In genomic region chr5:150801117-150801927, GRCh38 we compare ENCODE assay signal across 8 cellular contexts. TPM values are rescaled to one million over a fixed set of nuclear protein-coding genes. Genes with fewer than 3 reads are reported as not detected.
DNase-seq lines count a peak whose midpoint lies in the region; ATAC-seq and TF ChIP-seq lines count a peak whose summit lies in the region.

No MANE protein-coding gene starts in this region.

- H3K36me3 ChIP-seq in right lobe of liver: no peaks in the 10 kb centered on the region
- H3K36me3 ChIP-seq in thoracic aorta: peaks cover 6% of the 10 kb centered on the region

- peak; percentile 50 for ATAC-seq in HG03039 (IDR thresholded peaks at IDR 0.05; ENCODE audit: unreplicated experiment)
- ATAC-seq in right lobe of liver: peak; percentile 89 to 97 (median 94)
- peak; percentile 72 for ATAC-seq in thoracic aorta (ENCODE audit: insufficient number of reproducible peaks, low FRiP score, low read depth)
- no peak for ATAC-seq in GM18861 (IDR thresholded peaks at IDR 0.05; ENCODE audit: unreplicated experiment)

- no peaks in the 10 kb centered on the region for H3K9me3 ChIP-seq in right lobe of liver
- no peaks in the 10 kb centered on the region for H3K9me3 ChIP-seq in thoracic aorta

- H3K4me1 ChIP-seq in right lobe of liver: no peaks in the 10 kb centered on the region
- peaks cover 0 to 8% of the 10 kb centered on the region in 2 donors for H3K4me1 ChIP-seq in thoracic aorta (ENCODE audit: control insufficient read depth in 1 of 2, low read depth in 2 of 2)

- DNase-seq in NCI-H510A treated with DMSO at 0.1 percent for 48 hours (lab: John Stamatoyannopoulos, UW) (peak; percentile 65), NCI-H510A (lab: John Stamatoyannopoulos, UW) (no peak), OCI-M2 (lab: John Stamatoyannopoulos, UW; ENCODE audit: unreplicated experiment) (peak; percentile 57), dermis microvascular lymphatic vessel endothelial cell (ENCODE audit: low read depth in 2 of 2) (peak; percentile 45 to 66), right lobe of liver (no peak), thoracic aorta (ENCODE audit: low spot score) (no peak)

- TF ChIP-seq CTCF in right lobe of liver (IDR thresholded peaks at IDR 0.05): peak; percentile 50 to 64 (median 62)
- TF ChIP-seq CTCF in thoracic aorta (IDR thresholded peaks at IDR 0.05): peak; percentile 35

- H3K4me3 ChIP-seq in right lobe of liver (peak overlapping the region in 1 of 3 donors; percentile 37), thoracic aorta (peak overlapping the region; percentile 69)

- TF ChIP-seq POLR2A in right lobe of liver (IDR thresholded peaks at IDR 0.05): no peak

- H3K27me3 ChIP-seq in right lobe of liver: no peaks in the 10 kb centered on the region
- H3K27me3 ChIP-seq in thoracic aorta (replicated peaks; ENCODE audit: insufficient read depth): no peaks in the 10 kb centered on the region

- WGBS in right lobe of liver (ENCODE audit: insufficient coverage, low coverage, low lambda C conversion rate, missing lambda C conversion rate): 14% methylated on average over 15 of the region's 15 CpGs

- H3K27ac ChIP-seq in right lobe of liver (peak overlapping the region in 1 of 3 donors; percentile 29), thoracic aorta (peak overlapping the region; percentile 62 to 71)

- intact Hi-C loops in right lobe of liver (cut with DNase I): no loop called here

RNA-seq across cellular contexts. Expression of gene SMIM3, which starts 22.8 kb away (rescaled TPM):
- total RNA-seq in dermis microvascular lymphatic vessel endothelial cell (4.4 and 4.8 TPM in 2 replicates), right lobe of liver (1 to 10 TPM; 1.3 to 8.7 (median 3.6) TPM), thoracic aorta (10 to 100 TPM; 28.4 to 46.4 TPM)

RNA-seq across cellular contexts. Expression of gene DCTN4, which starts 42.5 kb away (rescaled TPM):
- 23.9 and 29.7 TPM in 2 replicates for total RNA-seq in dermis microvascular lymphatic vessel endothelial cell
- 10 to 100 TPM; 25.2 to 30.5 (median 27.6) TPM for total RNA-seq in right lobe of liver
- total RNA-seq in thoracic aorta: 10 to 100 TPM; 37.9 to 49.0 TPM

RNA-seq across cellular contexts. Expression of gene IRGM, which starts 45.0 kb away (rescaled TPM):
- not detected in 2 replicates for total RNA-seq in dermis microvascular lymphatic vessel endothelial cell
- total RNA-seq in right lobe of liver: not detected
- not detected for total RNA-seq in thoracic aorta

Comparison
In these comparisons a context has a peak if more than half of its experiments do, and no peak if none do; other contexts are left out.
1. DNase-seq: peak in NCI-H510A treated with DMSO at 0.1 percent for 48 hours (single experiment), OCI-M2 (single experiment) and dermis microvascular lymphatic vessel endothelial cell (2 of 2); none in NCI-H510A (single experiment), right lobe of liver (0 of 3) and thoracic aorta (single experiment).